In genomic region chr15:82056900-82057825, GRCh38 we compare ENCODE assay signal across 13 cellular contexts.
"Had no signal": no experiment of that assay in that cellular context is flagged by ENCODE, and none has a peak within 500 bp of the region (broad histone marks: within the 10 kb centered on the region; RNA-seq: fewer than 3 reads in every experiment).

No MANE protein-coding gene starts in this region.

- H3K4me3 ChIP-seq: breast epithelium, hepatocyte, testis had no signal

- H3K9me3 Mint-ChIP-seq: activated naive CD8-positive, alpha-beta T cell treated with anti-CD3 and anti-CD28 coated beads for 36 hours; activated T-cell treated with anti-CD3 and anti-CD28 coated beads, Interleukin-2, amount 50 U/mL, for 24 hours; natural killer cell; stimulated activated naive CD8-positive, alpha-beta T cell treated with anti-CD3 and anti-CD28 coated beads, Interleukin-15, Interleukin-2, amounts not matched to agents 100 ng/mL and 50 ng/mL, for 24 hours had no signal

- H3K4me2 ChIP-seq: hepatocyte had no signal

- H3K27me3 ChIP-seq: testis had no signal

- DNase-seq: activated CD4-positive, alpha-beta T cell treated with anti-CD3 and anti-CD28 coated beads, Interleukin-2, amount 50 U/mL, for 48 hours; activated CD4-positive, CD25-positive, alpha-beta regulatory T cell treated with anti-CD3 and anti-CD28 coated beads, Interleukin-2, amount 50 U/mL, for 72 hours; activated CD8-positive, alpha-beta memory T cell treated with anti-CD3 and anti-CD28 coated beads, Interleukin-2, amount 10 ng/mL, durations not matched to agents 7 days and 5 days; activated effector memory CD4-positive, alpha-beta T cell treated with Interleukin-2 at 50 U/mL for 16 hours; activated naive CD8-positive, alpha-beta T cell treated with anti-CD3 and anti-CD28 coated beads for 36 hours; activated T-cell treated with anti-CD3 and anti-CD28 coated beads, Interleukin-2, amount 50 U/mL, for 24 hours; left colon; natural killer cell; stimulated activated CD4-positive, alpha-beta T cell treated with anti-CD3 and anti-CD28 coated beads, Interleukin-4, amount 100 ng/mL, for 1 hour; testis had no signal

- H3K9me3 ChIP-seq: breast epithelium, testis had no signal

- H2AFZ ChIP-seq: hepatocyte had no signal

- H3K4me3 Mint-ChIP-seq: activated CD8-positive, alpha-beta memory T cell treated with anti-CD3 and anti-CD28 coated beads, Interleukin-2, amount 10 ng/mL, durations not matched to agents 7 days and 5 days; activated naive CD8-positive, alpha-beta T cell treated with anti-CD3 and anti-CD28 coated beads for 36 hours; activated T-cell treated with anti-CD3 and anti-CD28 coated beads, Interleukin-2, amount 50 U/mL, for 24 hours; natural killer cell; stimulated activated naive CD8-positive, alpha-beta T cell treated with anti-CD3 and anti-CD28 coated beads, Interleukin-15, Interleukin-2, amounts not matched to agents 100 ng/mL and 50 ng/mL, for 24 hours had no signal

- H3K27ac Mint-ChIP-seq: activated CD8-positive, alpha-beta memory T cell treated with anti-CD3 and anti-CD28 coated beads, Interleukin-2, amount 10 ng/mL, durations not matched to agents 7 days and 5 days; activated naive CD8-positive, alpha-beta T cell treated with anti-CD3 and anti-CD28 coated beads for 36 hours; activated T-cell treated with anti-CD3 and anti-CD28 coated beads, Interleukin-2, amount 50 U/mL, for 24 hours; natural killer cell; stimulated activated naive CD8-positive, alpha-beta T cell treated with anti-CD3 and anti-CD28 coated beads, Interleukin-15, Interleukin-2, amounts not matched to agents 100 ng/mL and 50 ng/mL, for 24 hours had no signal

- H3K36me3 Mint-ChIP-seq: activated CD8-positive, alpha-beta memory T cell treated with anti-CD3 and anti-CD28 coated beads, Interleukin-2, amount 10 ng/mL, durations not matched to agents 7 days and 5 days; activated naive CD8-positive, alpha-beta T cell treated with anti-CD3 and anti-CD28 coated beads for 36 hours; natural killer cell had no signal

- H3K79me2 ChIP-seq: hepatocyte had no signal

- H3K4me1 Mint-ChIP-seq: activated CD8-positive, alpha-beta memory T cell treated with anti-CD3 and anti-CD28 coated beads, Interleukin-2, amount 10 ng/mL, durations not matched to agents 7 days and 5 days; natural killer cell had no signal

- H3K36me3 ChIP-seq: breast epithelium had no signal

- H3K4me1 ChIP-seq: breast epithelium, testis had no signal

- H3K27ac ChIP-seq: breast epithelium, hepatocyte, testis had no signal
